ENCODE assay signal across 12 cellular contexts in the genomic region with DNA sequence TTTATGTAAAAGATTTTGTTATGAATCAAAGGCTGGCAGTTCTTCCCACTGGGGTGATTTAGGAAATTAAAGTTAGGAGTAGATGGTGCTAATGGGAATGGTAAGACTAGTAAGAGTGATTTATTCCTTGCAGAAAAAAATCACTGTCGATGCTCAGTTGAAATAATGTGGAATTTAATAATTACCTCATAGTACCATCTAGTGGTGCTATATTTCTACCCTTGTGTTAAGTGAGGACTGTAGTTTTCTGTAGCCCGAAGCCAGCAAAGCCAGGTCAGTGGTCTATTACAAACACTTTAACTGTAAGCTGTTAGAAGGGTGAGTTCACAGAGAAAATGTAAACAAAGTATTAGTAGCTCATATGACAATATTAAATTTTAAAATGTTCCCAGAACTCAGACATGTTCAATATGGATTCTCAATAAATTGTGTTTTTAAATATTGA. TPM values are rescaled to one million over a fixed set of nuclear protein-coding genes. Genes with fewer than 3 reads are reported as not detected.
DNase-seq lines count a peak whose midpoint lies in the region; FAIRE-seq and TF ChIP-seq lines count a peak whose summit lies in the region.
"Had no signal": no experiment of that assay in that cellular context is flagged by ENCODE, and none has a peak within 500 bp of the region (broad histone marks: within the 10 kb centered on the region; RNA-seq: fewer than 3 reads in every experiment).

No MANE protein-coding gene starts in this region.

- H3K4me3 Mint-ChIP-seq in glutamatergic neuron (ENCODE audit: unreplicated experiment), result no peak overlapping the region
- H3K4me3 Mint-ChIP-seq: neural progenitor cell had no signal

- peaks cover 2% of the 10 kb centered on the region for H3K27me3 Mint-ChIP-seq in glutamatergic neuron (ENCODE audit: unreplicated experiment)

- H3K9me3 Mint-ChIP-seq in glutamatergic neuron (ENCODE audit: unreplicated experiment), result peaks cover 3% of the 10 kb centered on the region
- H3K9me3 Mint-ChIP-seq: neural progenitor cell had no signal

- no peaks in the 10 kb centered on the region for H3K36me3 Mint-ChIP-seq in glutamatergic neuron (ENCODE audit: unreplicated experiment)
- H3K36me3 Mint-ChIP-seq: neural progenitor cell had no signal

- H3K27ac ChIP-seq in caudate nucleus (ENCODE audit: low read depth, low read length), result peak overlapping the region; percentile 61
- H3K27ac ChIP-seq: neural progenitor cell had no signal

- no peak overlapping the region for H3K27ac Mint-ChIP-seq in glutamatergic neuron (ENCODE audit: unreplicated experiment)
- H3K27ac Mint-ChIP-seq: neural progenitor cell had no signal

- DNase-seq in AG20443 (ENCODE audit: low spot score), result peak; percentile 29
- peak; percentile 34 for DNase-seq in LNCaP clone FGC (ENCODE audit: low read depth)
- peak in 1 of 61 donors; percentile 63 for DNase-seq in caudate nucleus (lab: John Stamatoyannopoulos, UW)
- DNase-seq in middle frontal gyrus (ENCODE audit: extremely low spot score, low spot score), result peak; percentile 45
- no peak for DNase-seq in glutamatergic neuron
- no peak for DNase-seq in COLO829 (ENCODE audit: low spot score)
- DNase-seq in GM12892 (ENCODE audit: insufficient read length), result no peak
- DNase-seq in GF-D8 (lab: John Stamatoyannopoulos, UW), result no peak
- DNase-seq: activated CD4-positive, CD25-positive, alpha-beta regulatory T cell treated with anti-CD3 and anti-CD28 coated beads, Interleukin-2, amount 50 U/mL, for 72 hours; effector CD8-positive, alpha-beta T cell; stimulated activated naive CD4-positive, alpha-beta T cell treated with Interleukin-2 at 50 U/mL for 16 hours had no signal

- TF ChIP-seq POLR2A in GM12892 (IDR thresholded peaks at IDR 0.05; ENCODE audit: low read depth, low read length), result no peak

- no peak overlapping the region for H3K4me3 ChIP-seq in LNCaP clone FGC (ENCODE audit: low read depth, low read length)
- H3K4me3 ChIP-seq: neural progenitor cell had no signal

- H3K4me1 Mint-ChIP-seq in glutamatergic neuron (ENCODE audit: low read depth, unreplicated experiment), result peaks cover 7% of the 10 kb centered on the region

- TF ChIP-seq CTCF in LNCaP clone FGC (IDR thresholded peaks at IDR 0.05; ENCODE audit: control insufficient read depth, extremely low read depth, insufficient read depth) (peak; percentile 56), glutamatergic neuron (IDR thresholded peaks at IDR 0.05; ENCODE audit: partially characterized antibody, unreplicated experiment) (no peak)

- no peak for FAIRE-seq in GM12892 (lab: Jason Lieb, UNC)

RNA-seq across cellular contexts. Expression of a gene that starts 39.5 kb away (rescaled TPM):
- total RNA-seq in glutamatergic neuron (ENCODE audit: unreplicated experiment), result not detected
- polyA plus RNA-seq in GM12892 (2012; ENCODE audit: missing spikeins), result 0.19 TPM

Comparison
In these comparisons a context has a peak if more than half of its experiments do, and no peak if none do; other contexts are left out.
1. DNase-seq: peak in AG20443 (single experiment), LNCaP clone FGC (single experiment) and middle frontal gyrus (single experiment); none in glutamatergic neuron (single experiment), COLO829 (single experiment), GM12892 (single experiment) and GF-D8 (single experiment).